ENCODE assay signal across 14 cellular contexts in genomic region chr7:112571852-112572607, GRCh38.
DNase-seq lines count a peak whose midpoint lies in the region; ATAC-seq and TF ChIP-seq lines count a peak whose summit lies in the region.
"Had no signal": no experiment of that assay in that cellular context is flagged by ENCODE, and none has a peak within 500 bp of the region (broad histone marks: within the 10 kb centered on the region; RNA-seq: fewer than 3 reads in every experiment).

No MANE protein-coding gene starts in this region.

- CTCF ChIA-PET in MCF 10A (lab: Yijun Ruan, JAX), result interaction anchor here (0.7 to 2.1 kb wide), 3 partner anchors 9 to 306 kb away, joined by 3 to 12 read pairs (median 8); no protein-coding TSS in a partner anchor
- CTCF ChIA-PET in mammary epithelial cell (lab: Charles Lee; ENCODE audit: low non-redundant PET), result no interaction called here

- intact Hi-C loops in MCF 10A (cut with micrococcal nuclease), result loop anchor here (5.0 kb wide), 1 partner anchor 200 kb away; no protein-coding TSS in a partner anchor
- intact Hi-C loops in mammary epithelial cell (cut with micrococcal nuclease), result no loop called here
- intact Hi-C loops in gastrocnemius medialis (cut with DNase I; ENCODE audit: low total_unique reads), result no loop called here

- no peak overlapping the region for H3K27ac ChIP-seq in mammary epithelial cell (ENCODE audit: insufficient read depth, low read depth, low read length)
- H3K27ac ChIP-seq in duodenal mucosa (ENCODE audit: low read depth, low read length), result no peak overlapping the region
- no peak overlapping the region for H3K27ac ChIP-seq in gastrocnemius medialis
- H3K27ac ChIP-seq: coronary artery had no signal

- no peaks in the 10 kb centered on the region for H3K9me3 Mint-ChIP-seq in MCF 10A (ENCODE audit: unreplicated experiment)
- peaks cover 7% of the 10 kb centered on the region for H3K9me3 Mint-ChIP-seq in stimulated activated effector memory CD8-positive, alpha-beta T cell treated with anti-CD3 and anti-CD28 coated beads, Interleukin-12 subunit alpha, Interleukin-12 subunit beta, amount 100 ng/mL, for 72 hours

- no peaks in the 10 kb centered on the region for H3K9me3 ChIP-seq in mammary epithelial cell (replicated peaks; ENCODE audit: insufficient read depth, low read length)
- H3K9me3 ChIP-seq in duodenal mucosa (ENCODE audit: control insufficient read depth in 1 of 2, low read length in 2 of 2), result peaks cover 0 to 3% of the 10 kb centered on the region in 2 donors
- H3K9me3 ChIP-seq in gastrocnemius medialis, result no peaks in the 10 kb centered on the region

- ATAC-seq in stimulated activated effector memory CD8-positive, alpha-beta T cell treated with anti-CD3 and anti-CD28 coated beads, Interleukin-12 subunit alpha, Interleukin-12 subunit beta, amount 100 ng/mL, for 72 hours, result peak; percentile 43
- ATAC-seq in gastrocnemius medialis, result no peak

- 98% methylated on average over 4 of the region's 4 CpGs for WGBS in mammary epithelial cell (ENCODE audit: low coverage, missing lambda C conversion rate)

- dilution Hi-C loops in mammary epithelial cell (cut with HindIII; ENCODE audit: low sequenced_read_pairs), result no loop called here

- no peak overlapping the region for H3K4me3 ChIP-seq in mammary epithelial cell (replicated peaks in 1 of 3; ENCODE audit: insufficient read depth in 1 of 3, low read depth in 2 of 3, low read length in 3 of 3)
- H3K4me3 ChIP-seq in duodenal mucosa (ENCODE audit: low read depth in 1 of 2, low read length in 2 of 2), result peak overlapping the region; percentile 28 to 42
- H3K4me3 ChIP-seq in gastrocnemius medialis, result no peak overlapping the region
- H3K4me3 ChIP-seq: coronary artery had no signal

- TF ChIP-seq CTCF in MCF 10A (IDR thresholded peaks at IDR 0.05; ENCODE audit: unreplicated experiment) (no peak), mammary epithelial cell (conservative IDR thresholded peaks at IDR 0.05 in 1 of 2, IDR thresholded peaks at IDR 0.05 in 1 of 2; ENCODE audit: extremely low read depth in 1 of 2, insufficient read depth in 1 of 2, low read depth in 1 of 2, low read length in 2 of 2) (peak in 1 of 2 donors; percentile 41), LNCAP (IDR thresholded peaks at IDR 0.05) (peak; percentile 58; the same call in 1 of the 2 replicates), gastrocnemius medialis (IDR thresholded peaks at IDR 0.05 in 4 of 5, conservative IDR thresholded peaks at IDR 0.05 in 1 of 5) (no peak)

- no peak overlapping the region for H3K9ac ChIP-seq in mammary epithelial cell (ENCODE audit: insufficient read depth, low read length)
- no peak overlapping the region for H3K9ac ChIP-seq in duodenal mucosa (ENCODE audit: low read depth in 1 of 2, low read length in 2 of 2)

- in situ Hi-C loops in mammary epithelial cell (cut with MboI; ENCODE audit: low sequenced_read_pairs in 2 of 2) (no loop called here), gastrocnemius medialis (cut with MboI; ENCODE audit: low sequenced_read_pairs in 4 of 4) (loop anchor here in 2 of 4 donors (25.0 kb wide), 2 partner anchors 840 to 1140 kb away; no protein-coding TSS in a partner anchor), G401 (cut with HindIII; ENCODE audit: low sequenced_read_pairs) (no loop called here)

- H3K27me3 ChIP-seq in mammary epithelial cell (ENCODE audit: insufficient read depth, low read length) (no peaks in the 10 kb centered on the region), duodenal mucosa (ENCODE audit: control insufficient read depth in 1 of 2, insufficient read depth in 2 of 2, low read length in 2 of 2) (no peaks in the 10 kb centered on the region), gastrocnemius medialis (no peaks in the 10 kb centered on the region)

- H3K4me1 ChIP-seq in mammary epithelial cell (ENCODE audit: insufficient read depth, low read length) (no peaks in the 10 kb centered on the region), duodenal mucosa (ENCODE audit: control insufficient read depth in 1 of 2, insufficient read depth in 2 of 2, low read length in 2 of 2) (peaks cover 20 to 28% of the 10 kb centered on the region in 2 donors), gastrocnemius medialis (peaks cover 24 to 28% of the 10 kb centered on the region in 2 donors)

- H4K20me1 ChIP-seq in mammary epithelial cell (ENCODE audit: insufficient read depth, low read length), result no peaks in the 10 kb centered on the region

- no peak overlapping the region for H3K4me3 Mint-ChIP-seq in MCF 10A (ENCODE audit: unreplicated experiment)
- no peak overlapping the region for H3K4me3 Mint-ChIP-seq in stimulated activated effector memory CD8-positive, alpha-beta T cell treated with anti-CD3 and anti-CD28 coated beads, Interleukin-12 subunit alpha, Interleukin-12 subunit beta, amount 100 ng/mL, for 72 hours
- H3K4me3 Mint-ChIP-seq: neural crest cell had no signal

- H3K27ac Mint-ChIP-seq in MCF 10A (ENCODE audit: low read depth, unreplicated experiment), result no peak overlapping the region
- H3K27ac Mint-ChIP-seq in stimulated activated effector memory CD8-positive, alpha-beta T cell treated with anti-CD3 and anti-CD28 coated beads, Interleukin-12 subunit alpha, Interleukin-12 subunit beta, amount 100 ng/mL, for 72 hours, result no peak overlapping the region

- no peak overlapping the region for H3K4me2 ChIP-seq in mammary epithelial cell (ENCODE audit: insufficient read depth, low read depth, low read length)

- H3K79me2 ChIP-seq in mammary epithelial cell (ENCODE audit: insufficient read depth, low read length), result no peaks in the 10 kb centered on the region

- TF ChIP-seq POLR2A in gastrocnemius medialis (IDR thresholded peaks at IDR 0.05), result no peak

- no peaks in the 10 kb centered on the region for H3K36me3 Mint-ChIP-seq in MCF 10A (ENCODE audit: insufficient read depth, unreplicated experiment)
- H3K36me3 Mint-ChIP-seq in stimulated activated effector memory CD8-positive, alpha-beta T cell treated with anti-CD3 and anti-CD28 coated beads, Interleukin-12 subunit alpha, Interleukin-12 subunit beta, amount 100 ng/mL, for 72 hours, result no peaks in the 10 kb centered on the region

- DNase-seq in MCF 10A (ENCODE audit: unreplicated experiment), result peak; percentile 35
- DNase-seq in mammary epithelial cell, result no peak
- no peak for DNase-seq in stimulated activated effector memory CD8-positive, alpha-beta T cell treated with anti-CD3 and anti-CD28 coated beads, Interleukin-12 subunit alpha, Interleukin-12 subunit beta, amount 100 ng/mL, for 72 hours (ENCODE audit: low spot score in 2 of 2)
- DNase-seq in gastrocnemius medialis, result no peak
- no peak for DNase-seq in G401 (ENCODE audit: low spot score)
- DNase-seq in EL, result no peak
- DNase-seq: activated effector memory CD4-positive, alpha-beta T cell treated with Interleukin-2 at 50 U/mL for 16 hours; AML-193; hypothalamus; stimulated activated CD4-positive, alpha-beta T cell treated with anti-CD3 and anti-CD28 coated beads, Interleukin-1b, Interleukin-23, amount 100 ng/mL, for 48 hours had no signal

- no peak overlapping the region for H2AFZ ChIP-seq in mammary epithelial cell (ENCODE audit: low read depth, low read length)

- POLR2A ChIA-PET in MCF 10A (lab: Yijun Ruan, JAX), result interaction anchor here (0.7 to 1.0 kb wide), 2 partner anchors 10 to 218 kb away, joined by 3 read pairs; no protein-coding TSS in a partner anchor

- H3K36me3 ChIP-seq in mammary epithelial cell (ENCODE audit: insufficient read depth, low read length), result no peaks in the 10 kb centered on the region
- no peaks in the 10 kb centered on the region for H3K36me3 ChIP-seq in duodenal mucosa (ENCODE audit: control insufficient read depth in 1 of 2, insufficient read depth in 2 of 2, low read length in 2 of 2)
- H3K36me3 ChIP-seq in gastrocnemius medialis, result no peaks in the 10 kb centered on the region

- no peaks in the 10 kb centered on the region for H3K27me3 Mint-ChIP-seq in MCF 10A (ENCODE audit: insufficient read depth, unreplicated experiment)

- BruUV-seq in MCF 10A (replicated peaks; lab: Mats Ljungman, UMichigan), result no TSS peak
- no TSS peak for BruUV-seq in mammary epithelial cell (replicated peaks; lab: Mats Ljungman, UMichigan)

- peaks cover 14% of the 10 kb centered on the region for H3K4me1 Mint-ChIP-seq in MCF 10A (ENCODE audit: insufficient read depth, unreplicated experiment)
- peaks cover 4% of the 10 kb centered on the region for H3K4me1 Mint-ChIP-seq in stimulated activated effector memory CD8-positive, alpha-beta T cell treated with anti-CD3 and anti-CD28 coated beads, Interleukin-12 subunit alpha, Interleukin-12 subunit beta, amount 100 ng/mL, for 72 hours

Comparison
In these comparisons a context has a peak if more than half of its experiments do, and no peak if none do; other contexts are left out.
1. H3K4me3 ChIP-seq: peak in duodenal mucosa (2 of 2); none in mammary epithelial cell (0 of 3) and gastrocnemius medialis (0 of 4).